In the genomic region with DNA sequence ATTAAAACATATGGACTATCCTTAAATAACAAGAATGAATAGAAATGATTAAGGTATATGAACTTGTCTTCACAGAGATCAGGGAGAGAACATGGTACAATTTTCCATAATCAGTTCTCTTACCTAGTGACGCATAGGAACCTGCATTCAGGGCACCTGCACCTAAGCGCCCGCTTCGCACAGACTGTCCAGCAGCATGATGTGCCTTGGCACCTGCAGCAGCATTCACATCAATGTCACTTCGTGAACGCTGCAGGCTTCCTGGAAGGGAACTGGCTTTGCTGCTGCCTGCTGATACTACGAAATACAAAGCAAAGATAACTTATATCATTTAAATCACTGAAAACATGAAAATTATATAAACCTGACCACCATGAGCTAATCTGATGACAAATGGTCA, we compare ENCODE assay signal across 21 cellular contexts.
DNase-seq lines count a peak whose midpoint lies in the region; ATAC-seq lines count a peak whose summit lies in the region.
"Had no signal": no experiment of that assay in that cellular context is flagged by ENCODE, and none has a peak within 500 bp of the region (broad histone marks: within the 10 kb centered on the region; RNA-seq: fewer than 3 reads in every experiment).

No MANE protein-coding gene starts in this region.

- H3K18ac ChIP-seq in trophoblast cell (ENCODE audit: low read length) = no peak overlapping the region

- DNase-seq in Right ventricle myocardium superior = peak; percentile 54
- no peak for DNase-seq in right cardiac atrium
- peak; percentile 32 for DNase-seq in G401 (ENCODE audit: low spot score)
- peak; percentile 25 for DNase-seq in cerebellar cortex (ENCODE audit: low spot score)
- no peak for DNase-seq in trophoblast cell
- no peak for DNase-seq in left lobe of liver (ENCODE audit: low spot score)
- DNase-seq: 8988T; ACHN; AML-193; BE2C; CD4-positive, alpha-beta T cell; CD8-positive, alpha-beta memory T cell; DMS 273 treated with DMSO at 0.1 percent for 48 hours; DMS79; EL; GF-D8; H7; HCEC 1CT had no signal

- H3K27ac ChIP-seq in right cardiac atrium (ENCODE audit: low read length) (no peak overlapping the region), trophoblast cell (ENCODE audit: low read depth, low read length) (no peak overlapping the region)
- H3K27ac ChIP-seq: A549; BLaER1 treated with 17β-estradiol and CSF1 and Interleukin-3, amounts not matched to agents 10 nM and 100 nM had no signal

- peak; percentile 88 for ATAC-seq in Right ventricle myocardium superior (ENCODE audit: poor library complexity)
- no peak for ATAC-seq in right cardiac atrium
- no peak for ATAC-seq in left lobe of liver
- no peak for ATAC-seq in HG03095 (IDR thresholded peaks at IDR 0.05; ENCODE audit: unreplicated experiment)
- ATAC-seq: A549 had no signal

- H3K4ac ChIP-seq in trophoblast cell (ENCODE audit: low read depth, low read length) = no peak overlapping the region

- no peak overlapping the region for H3K9ac ChIP-seq in trophoblast cell (ENCODE audit: low read length)
- H3K9ac ChIP-seq: BLaER1 treated with 17β-estradiol and CSF1 and Interleukin-3, amounts not matched to agents 10 nM and 100 nM had no signal

- H3K4me3 ChIP-seq in right cardiac atrium (ENCODE audit: low read length) (no peak overlapping the region), trophoblast cell (ENCODE audit: low read depth, low read length) (no peak overlapping the region)
- H3K4me3 ChIP-seq: A549; BLaER1 treated with 17β-estradiol and CSF1 and Interleukin-3, amounts not matched to agents 10 nM and 100 nM had no signal

- intact Hi-C loops in Right ventricle myocardium superior (cut with DNase I) = no loop called here
- intact Hi-C loops in right cardiac atrium (cut with DNase I) = no loop called here

- in situ Hi-C loops in G401 (cut with HindIII; ENCODE audit: low sequenced_read_pairs) = no loop called here

- peak overlapping the region; percentile 98 for H3K23ac ChIP-seq in trophoblast cell (ENCODE audit: low read length)

- 96% methylated on average over 7 of the region's 7 CpGs for WGBS in right cardiac atrium
- WGBS in trophoblast cell (ENCODE audit: extremely low coverage, insufficient coverage, insufficient read length) = no CpG with 5 or more reads among the region's 7 CpGs

- H3K36me3 ChIP-seq in trophoblast cell (ENCODE audit: control insufficient read depth in 1 of 2, insufficient read depth in 2 of 2, low read length in 2 of 2) = peaks cover 5 to 6% of the 10 kb centered on the region in 2 experiments
- H3K36me3 ChIP-seq: BE2C had no signal

- no peak overlapping the region for H4K91ac ChIP-seq in trophoblast cell (ENCODE audit: low read depth, low read length)

- H3K27me3 ChIP-seq in right cardiac atrium (ENCODE audit: control insufficient read depth, insufficient read depth) (no peaks in the 10 kb centered on the region), trophoblast cell (ENCODE audit: insufficient read depth, low read length) (no peaks in the 10 kb centered on the region)
- H3K27me3 ChIP-seq: BE2C; BLaER1 treated with 17β-estradiol and CSF1 and Interleukin-3, amounts not matched to agents 10 nM and 100 nM had no signal

- H3K9me3 ChIP-seq in right cardiac atrium (ENCODE audit: control insufficient read depth, low read length) (no peaks in the 10 kb centered on the region), trophoblast cell (ENCODE audit: insufficient read depth, low read depth, low read length) (no peaks in the 10 kb centered on the region)
- H3K9me3 ChIP-seq: A549; BE2C; BLaER1 treated with 17β-estradiol and CSF1 and Interleukin-3, amounts not matched to agents 10 nM and 100 nM had no signal

- H3K4me2 ChIP-seq in trophoblast cell (ENCODE audit: low read length) = no peak overlapping the region
- H3K4me2 ChIP-seq: A549; BLaER1 treated with 17β-estradiol and CSF1 and Interleukin-3, amounts not matched to agents 10 nM and 100 nM had no signal

- H2BK5ac ChIP-seq in trophoblast cell (ENCODE audit: low read depth, low read length, poor library complexity) = no peak overlapping the region

- no peaks in the 10 kb centered on the region for H3K79me1 ChIP-seq in trophoblast cell (ENCODE audit: low read length)

- H2BK12ac ChIP-seq in trophoblast cell (ENCODE audit: low read length) = no peak overlapping the region

- no peak overlapping the region for H2AFZ ChIP-seq in trophoblast cell (ENCODE audit: insufficient read depth, low read length, poor library complexity)

- H3K4me1 ChIP-seq in right cardiac atrium (ENCODE audit: control insufficient read depth, insufficient read depth, low read length) (no peaks in the 10 kb centered on the region), trophoblast cell (ENCODE audit: control insufficient read depth in 1 of 2, insufficient read depth in 2 of 2, low read length in 2 of 2) (no peaks in the 10 kb centered on the region)
- H3K4me1 ChIP-seq: A549; BE2C; BLaER1 treated with 17β-estradiol and CSF1 and Interleukin-3, amounts not matched to agents 10 nM and 100 nM had no signal

- H3K14ac ChIP-seq in trophoblast cell (ENCODE audit: low read length) = no peak overlapping the region

- no peak overlapping the region for H4K12ac ChIP-seq in trophoblast cell (ENCODE audit: low read depth, low read length)

- H4K8ac ChIP-seq in trophoblast cell (ENCODE audit: low read depth, low read length) = no peak overlapping the region

- H2BK120ac ChIP-seq in trophoblast cell (ENCODE audit: insufficient read depth, low read length, poor library complexity) = no peak overlapping the region

- H2AK5ac ChIP-seq in trophoblast cell (ENCODE audit: low read length) = no peak overlapping the region

- H3K79me2 ChIP-seq in trophoblast cell (ENCODE audit: control insufficient read depth, insufficient read depth, low read length, poor library complexity) = no peaks in the 10 kb centered on the region

Comparison
In these comparisons a context has a peak if more than half of its experiments do, and no peak if none do; other contexts are left out.
1. DNase-seq: peak in Right ventricle myocardium superior (single experiment), G401 (single experiment) and cerebellar cortex (single experiment); none in right cardiac atrium (0 of 3), trophoblast cell (0 of 2) and left lobe of liver (single experiment).